15 cellular contexts compared by ENCODE assay signal in the genomic region with DNA sequence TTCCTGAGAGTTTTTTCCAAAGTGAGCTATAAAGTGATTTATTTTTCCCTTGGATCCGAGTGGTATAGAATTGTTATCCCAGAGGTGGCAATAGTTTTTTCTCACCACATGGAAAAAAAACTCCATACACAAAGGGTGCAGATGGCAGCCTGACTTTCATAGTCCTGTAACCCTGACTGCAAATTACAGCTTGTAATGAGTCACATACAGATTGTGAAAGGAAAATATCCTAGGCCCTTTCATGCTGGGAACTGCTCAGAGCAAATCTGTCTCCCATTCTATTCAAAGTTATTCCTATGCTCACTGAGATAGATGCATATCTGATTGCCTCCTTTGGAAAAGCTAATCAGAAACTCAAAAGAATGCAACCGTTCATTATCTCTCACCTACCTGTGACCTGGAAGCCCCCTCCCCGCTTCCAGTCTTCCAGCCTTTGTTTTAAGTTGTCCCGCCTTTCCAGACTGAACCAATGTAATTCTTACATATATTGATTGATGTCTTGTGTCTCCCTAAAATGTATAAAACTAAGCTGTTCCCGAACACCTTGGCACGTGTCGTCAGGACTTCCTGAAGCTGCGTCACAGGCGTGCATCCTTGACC.
DNase-seq lines count a peak whose midpoint lies in the region; ATAC-seq, FAIRE-seq and TF ChIP-seq lines count a peak whose summit lies in the region.
"Had no signal": no experiment of that assay in that cellular context is flagged by ENCODE, and none has a peak within 500 bp of the region (broad histone marks: within the 10 kb centered on the region; RNA-seq: fewer than 3 reads in every experiment).

No MANE protein-coding gene starts in this region.

- H3K4me3 ChIP-seq in AG09309 (ENCODE audit: control insufficient read depth, low read depth, low read length) (no peak overlapping the region), HAP-1 (no peak overlapping the region), adrenal gland (no peak overlapping the region)
- H3K4me3 ChIP-seq: K562 had no signal

- intact Hi-C loops in adrenal gland (cut with DNase I), result no loop called here

- H3K27me3 ChIP-seq in HAP-1 (ENCODE audit: low read depth), result no peaks in the 10 kb centered on the region
- no peaks in the 10 kb centered on the region for H3K27me3 ChIP-seq in adrenal gland

- peak; percentile 2 for DNase-seq in AG09309 (ENCODE audit: low read depth)
- peak; percentile 45 to 88 for DNase-seq in HAP-1 (ENCODE audit: low spot score in 2 of 2)
- DNase-seq in adrenal gland, result peak in 4 of 7 donors; percentile 27 to 46 (median 36)
- no peak for DNase-seq in glutamatergic neuron
- no peak for DNase-seq in NCI-H526 treated with DMSO at 0.1 percent for 48 hours (lab: John Stamatoyannopoulos, UW)
- no peak for DNase-seq in urothelium cell line (ENCODE audit: low spot score)
- DNase-seq in NCI-H1436 treated with DMSO at 0.1 percent for 48 hours (lab: John Stamatoyannopoulos, UW), result no peak
- DNase-seq: activated naive CD8-positive, alpha-beta T cell treated with anti-CD3 and anti-CD28 coated beads for 36 hours; dermis blood vessel endothelial cell; foreskin melanocyte; kidney; posterior cingulate gyrus had no signal

- peaks cover 49% of the 10 kb centered on the region for H3K4me1 ChIP-seq in HAP-1
- H3K4me1 ChIP-seq in adrenal gland (replicated peaks in 1 of 2), result peaks cover 28 to 44% of the 10 kb centered on the region in 2 donors

- H3K9me3 ChIP-seq in HAP-1, result no peaks in the 10 kb centered on the region
- H3K9me3 ChIP-seq in adrenal gland (replicated peaks in 1 of 3), result peaks cover 0 to 7% (median 0%) of the 10 kb centered on the region in 3 donors

- H3K4me1 Mint-ChIP-seq in glutamatergic neuron (ENCODE audit: low read depth, unreplicated experiment), result peaks cover 17% of the 10 kb centered on the region
- H3K4me1 Mint-ChIP-seq: activated naive CD8-positive, alpha-beta T cell treated with anti-CD3 and anti-CD28 coated beads for 36 hours had no signal

- in situ Hi-C loops in HAP-1 (cut with MboI; ENCODE audit: low sequenced_read_pairs), result no loop called here

- H3K9me3 Mint-ChIP-seq in glutamatergic neuron (ENCODE audit: unreplicated experiment), result peaks cover 2% of the 10 kb centered on the region
- H3K9me3 Mint-ChIP-seq: activated naive CD8-positive, alpha-beta T cell treated with anti-CD3 and anti-CD28 coated beads for 36 hours had no signal

- 44 to 53% (median 49%) methylated on average over 9 of the region's 9 CpGs for WGBS in adrenal gland, 4 donors

- TF ChIP-seq POLR2A in adrenal gland (IDR thresholded peaks at IDR 0.05), result no peak

- no peaks in the 10 kb centered on the region for H3K36me3 Mint-ChIP-seq in glutamatergic neuron (ENCODE audit: unreplicated experiment)
- H3K36me3 Mint-ChIP-seq: activated naive CD8-positive, alpha-beta T cell treated with anti-CD3 and anti-CD28 coated beads for 36 hours had no signal

- no peaks in the 10 kb centered on the region for H3K27me3 Mint-ChIP-seq in glutamatergic neuron (ENCODE audit: unreplicated experiment)

- H3K27ac Mint-ChIP-seq in glutamatergic neuron (ENCODE audit: unreplicated experiment), result peak overlapping the region; percentile 38
- H3K27ac Mint-ChIP-seq: activated naive CD8-positive, alpha-beta T cell treated with anti-CD3 and anti-CD28 coated beads for 36 hours had no signal

- H3K27ac ChIP-seq in adrenal gland, result peak overlapping the region in 4 of 5 donors; percentile 1 to 72 (median 62)

- no peaks in the 10 kb centered on the region for H3K36me3 ChIP-seq in HAP-1 (replicated peaks)
- H3K36me3 ChIP-seq in adrenal gland (replicated peaks in 1 of 2), result no peaks in the 10 kb centered on the region

- TF ChIP-seq CTCF in AG09309 (IDR thresholded peaks at IDR 0.05; ENCODE audit: control insufficient read depth, insufficient read depth, low read depth, low read length, missing control alignments) (no peak), adrenal gland (IDR thresholded peaks at IDR 0.05) (no peak), glutamatergic neuron (IDR thresholded peaks at IDR 0.05; ENCODE audit: partially characterized antibody, unreplicated experiment) (no peak)

- ATAC-seq in GM21423 (IDR thresholded peaks at IDR 0.05; ENCODE audit: unreplicated experiment), result no peak

- no peak overlapping the region for H3K4me3 Mint-ChIP-seq in glutamatergic neuron (ENCODE audit: unreplicated experiment)
- H3K4me3 Mint-ChIP-seq: activated naive CD8-positive, alpha-beta T cell treated with anti-CD3 and anti-CD28 coated beads for 36 hours had no signal

- FAIRE-seq in urothelium cell line (lab: Jason Lieb, UNC), result no peak
- FAIRE-seq: D721Med, K562, kidney had no signal

Comparison
In these comparisons a context has a peak if more than half of its experiments do, and no peak if none do; other contexts are left out.
1. DNase-seq: peak in AG09309 (single experiment), HAP-1 (2 of 2) and adrenal gland (4 of 7); none in glutamatergic neuron (single experiment), NCI-H526 treated with DMSO at 0.1 percent for 48 hours (single experiment), urothelium cell line (single experiment) and NCI-H1436 treated with DMSO at 0.1 percent for 48 hours (single experiment).